In genomic region chr1:214332950-214333798, GRCh38 we compare ENCODE assay signal across 8 cellular contexts. TPM values are rescaled to one million over a fixed set of nuclear protein-coding genes. Genes with fewer than 3 reads are reported as not detected.
DNase-seq lines count a peak whose midpoint lies in the region; ATAC-seq and TF ChIP-seq lines count a peak whose summit lies in the region.

No MANE protein-coding gene starts in this region.

- H2AFZ ChIP-seq in OCI-LY7 (ENCODE audit: low read length) = no peak overlapping the region

- no peak for TF ChIP-seq POLR2A in gastrocnemius medialis (IDR thresholded peaks at IDR 0.05)

- no peaks in the 10 kb centered on the region for H3K9me3 ChIP-seq in OCI-LY7 (ENCODE audit: low read length)
- H3K9me3 ChIP-seq in gastrocnemius medialis = no peaks in the 10 kb centered on the region

- no peaks in the 10 kb centered on the region for H4K20me1 ChIP-seq in OCI-LY7 (ENCODE audit: insufficient read depth, low read length)

- H3K4me3 ChIP-seq in OCI-LY7 (ENCODE audit: low read depth, low read length, poor library complexity, severe bottlenecking) (no peak overlapping the region), gastrocnemius medialis (no peak overlapping the region)

- in situ Hi-C loops in gastrocnemius medialis (cut with MboI; ENCODE audit: low sequenced_read_pairs in 4 of 4) = loop anchor here (5.0 to 10.0 kb wide), 4 partner anchors 71 to 254 kb away; no protein-coding TSS in a partner anchor

- no TSS peak for BruUV-seq in OCI-LY7 (replicated peaks; lab: Mats Ljungman, UMichigan)

- intact Hi-C loops in OCI-LY7 (cut with micrococcal nuclease; ENCODE audit: unreplicated experiment) (loop anchor here (2.0 to 5.0 kb wide), 2 partner anchors 252 to 1194 kb away; no protein-coding TSS in a partner anchor), left ventricle myocardium superior (cut with micrococcal nuclease) (loop anchor here (5.0 kb wide), 1 partner anchor 254 kb away; no protein-coding TSS in a partner anchor), gastrocnemius medialis (cut with DNase I; ENCODE audit: low total_unique reads) (loop anchor here (1.0 to 2.0 kb wide), 2 partner anchors 253 to 294 kb away; no protein-coding TSS in a partner anchor)

- no peaks in the 10 kb centered on the region for H3K27me3 ChIP-seq in gastrocnemius medialis

- H3K79me2 ChIP-seq in OCI-LY7 (ENCODE audit: insufficient read depth, low read depth, low read length) = no peaks in the 10 kb centered on the region

- H3K4me2 ChIP-seq in OCI-LY7 (ENCODE audit: low read length) = no peak overlapping the region

- H3K27ac ChIP-seq in OCI-LY7 (ENCODE audit: low read depth, low read length, poor library complexity, severe bottlenecking) (no peak overlapping the region), gastrocnemius medialis (peak overlapping the region in 3 of 4 donors; percentile 7 to 52 (median 21))

- H3K36me3 ChIP-seq in OCI-LY7 (ENCODE audit: insufficient read depth, low read length) (peaks cover 9% of the 10 kb centered on the region; the same call in 1 of the 2 replicates), gastrocnemius medialis (peaks cover 0 to 4% of the 10 kb centered on the region in 2 donors)

- TF ChIP-seq CTCF in OCI-LY7 (conservative IDR thresholded peaks at IDR 0.05; ENCODE audit: low read length) (peak; percentile 88), gastrocnemius medialis (IDR thresholded peaks at IDR 0.05 in 4 of 5, conservative IDR thresholded peaks at IDR 0.05 in 1 of 5) (peak; percentile 63 to 90 (median 84))

- DNase-seq in GDM1 (lab: John Stamatoyannopoulos, UW) = peak; percentile 7
- peak; percentile 37 for DNase-seq in OCI-LY7 (ENCODE audit: low spot score)
- peak in 1 of 2 donors; percentile 50 for DNase-seq in activated naive CD4-positive, alpha-beta T cell treated with anti-CD3 and anti-CD28 coated beads, Interleukin-2, amount 50 U/mL, for 72 hours (ENCODE audit: low spot score in 2 of 2)
- peak; percentile 70 for DNase-seq in left ventricle myocardium superior
- no peak for DNase-seq in gastrocnemius medialis

- CTCF ChIA-PET in OCI-LY7 (lab: Charles Lee; ENCODE audit: unreplicated experiment) = interaction anchor here (1.6 to 8.4 kb wide), 2 partner anchors 16 to 74 kb away, joined by 4 to 76 read pairs; no protein-coding TSS in a partner anchor

- POLR2A ChIA-PET in OCI-LY7 (lab: Charles Lee) = interaction anchor here (1.7 kb wide), 1 partner anchor 71 kb away, joined by 7 read pairs; no protein-coding TSS in a partner anchor

- H3K4me1 ChIP-seq in OCI-LY7 (ENCODE audit: insufficient read depth, low read length, poor library complexity, severe bottlenecking) (peaks cover under 1% of the 10 kb centered on the region), gastrocnemius medialis (peaks cover 11 to 26% of the 10 kb centered on the region in 2 donors)

- ATAC-seq in HG02759 (IDR thresholded peaks at IDR 0.05; ENCODE audit: unreplicated experiment) = peak; percentile 41
- peak in 1 of 2 donors; percentile 46 for ATAC-seq in activated naive CD4-positive, alpha-beta T cell treated with anti-CD3 and anti-CD28 coated beads, Interleukin-2, amount 50 U/mL, for 72 hours
- peak; percentile 18 for ATAC-seq in left ventricle myocardium superior
- ATAC-seq in gastrocnemius medialis = peak; percentile 18 to 28
- no peak for ATAC-seq in HG03457 (IDR thresholded peaks at IDR 0.05; ENCODE audit: unreplicated experiment)
- ATAC-seq in HG02623 (IDR thresholded peaks at IDR 0.05; ENCODE audit: unreplicated experiment) = no peak

- no peaks in the 10 kb centered on the region for H3K9me2 ChIP-seq in OCI-LY7 (ENCODE audit: insufficient read depth, low read length)

- H3K9me3 Mint-ChIP-seq in activated naive CD4-positive, alpha-beta T cell treated with anti-CD3 and anti-CD28 coated beads, Interleukin-2, amount 50 U/mL, for 72 hours = no peaks in the 10 kb centered on the region

- H3K27ac Mint-ChIP-seq in activated naive CD4-positive, alpha-beta T cell treated with anti-CD3 and anti-CD28 coated beads, Interleukin-2, amount 50 U/mL, for 72 hours = peak overlapping the region; percentile 29 to 78

- peaks cover 0 to 19% of the 10 kb centered on the region in 2 donors for H3K36me3 Mint-ChIP-seq in activated naive CD4-positive, alpha-beta T cell treated with anti-CD3 and anti-CD28 coated beads, Interleukin-2, amount 50 U/mL, for 72 hours

RNA-seq across cellular contexts. Expression of gene SMYD2, which starts 52.2 kb away (rescaled TPM):
- total RNA-seq in OCI-LY7 (2014; rRNA removed; shearing (Covaris generic)) = 26.5 and 36.5 TPM in 2 replicates
- 20.8 and 22.3 TPM in 2 replicates for total RNA-seq in OCI-LY7 (2022)
- total RNA-seq in activated naive CD4-positive, alpha-beta T cell treated with anti-CD3 and anti-CD28 coated beads, Interleukin-2, amount 50 U/mL, for 72 hours = 10 to 100 TPM; 15.4 to 45.7 TPM
- total RNA-seq in left ventricle myocardium superior = 234 TPM
- total RNA-seq in gastrocnemius medialis = 100 to 1,000 TPM in 1 of 4 donors, 10 to 100 TPM in 3; 57.2 to 112 (median 80.4) TPM

Comparison
In these comparisons a context has a peak if more than half of its experiments do, and no peak if none do; other contexts are left out.
1. DNase-seq: peak in GDM1 (single experiment), OCI-LY7 (single experiment) and left ventricle myocardium superior (single experiment); none in gastrocnemius medialis (0 of 2).
2. ATAC-seq: peak in HG02759 (single experiment), left ventricle myocardium superior (single experiment) and gastrocnemius medialis (2 of 2); none in HG03457 (single experiment) and HG02623 (single experiment).